ENCODE assay signal across 17 cellular contexts in genomic region chr6:130111031-130111430, GRCh38.
DNase-seq lines count a peak whose midpoint lies in the region; TF ChIP-seq lines count a peak whose summit lies in the region.
"Had no signal": no experiment of that assay in that cellular context is flagged by ENCODE, and none has a peak within 500 bp of the region (broad histone marks: within the 10 kb centered on the region; RNA-seq: fewer than 3 reads in every experiment).

No MANE protein-coding gene starts in this region.

- peak; percentile 27 for DNase-seq in dermis blood vessel endothelial cell
- DNase-seq in lung microvascular endothelial cell (ENCODE audit: low read depth in 2 of 2): peak; percentile 20 to 31
- no peak for DNase-seq in suprapubic skin (ENCODE audit: low spot score in 2 of 2)
- DNase-seq in HCEC 1CT: no peak
- no peak for DNase-seq in NOMO-1 treated with dmso at 0.1 percent for 144 hours (lab: John Stamatoyannopoulos, UW; ENCODE audit: unreplicated experiment)
- DNase-seq in activated CD4-positive, alpha-beta T cell treated with anti-CD3 and anti-CD28 coated beads, Interleukin-2, amount 50 U/mL, for 48 hours: no peak
- DNase-seq: ACHN; BE2C; Caco-2; CD4-positive, alpha-beta T cell; GDM1; GOT3; H7 had no signal

- H3K9me3 ChIP-seq in HEK293 (ENCODE audit: control insufficient read depth, insufficient read depth, low read depth, low read length) (no peaks in the 10 kb centered on the region), suprapubic skin (no peaks in the 10 kb centered on the region)
- H3K9me3 ChIP-seq: BE2C, Caco-2 had no signal

- TF ChIP-seq EP300 in suprapubic skin (IDR thresholded peaks at IDR 0.05): no peak

- 0 out of 2 replicates have a peak, but pooled peaks cover 3% of the 10 kb centered on the region for H3K4me1 ChIP-seq in HEK293 (ENCODE audit: control insufficient read depth, insufficient read depth, low read length)
- H3K4me1 ChIP-seq in suprapubic skin: no peaks in the 10 kb centered on the region
- H3K4me1 ChIP-seq: Caco-2 had no signal

- POLR2A ChIA-PET in HEK293 (lab: Yijun Ruan, JAX): interaction anchor here (0.6 kb wide), 1 partner anchor 1048 kb away, joined by 4 read pairs; no protein-coding TSS in a partner anchor

- no peak for TF ChIP-seq POLR2A in suprapubic skin (IDR thresholded peaks at IDR 0.05)

- TF ChIP-seq CTCF in HEK293 (tag by site-specific recombination; IDR thresholded peaks at IDR 0.05) (no peak), suprapubic skin (IDR thresholded peaks at IDR 0.05) (no peak)

- 88% methylated on average over 1 of the region's 1 CpG for WGBS in suprapubic skin

- H3K4me3 ChIP-seq in HEK293 (ENCODE audit: low read depth, low read length) (no peak overlapping the region), suprapubic skin (no peak overlapping the region)
- H3K4me3 ChIP-seq: K562 had no signal

- H3K36me3 ChIP-seq in HEK293 (ENCODE audit: control insufficient read depth in 2 of 2, insufficient read depth in 1 of 2, low read length in 2 of 2) (peaks cover 0 to 22% of the 10 kb centered on the region in 2 experiments; a peak in 2 of 3 replicates), suprapubic skin (no peaks in the 10 kb centered on the region)
- H3K36me3 ChIP-seq: BE2C had no signal

- CTCF ChIA-PET in HEK293 (lab: Yijun Ruan, JAX): interaction anchor here (0.5 to 1.4 kb wide), 3 partner anchors 28 to 148 kb away, joined by 3 to 4 read pairs (median 3); no protein-coding TSS in a partner anchor

- no peaks in the 10 kb centered on the region for H3K27me3 ChIP-seq in suprapubic skin
- H3K27me3 ChIP-seq: BE2C had no signal

- H3K27ac ChIP-seq in HEK293 (ENCODE audit: extremely low read depth, low read depth, low read length): no peak overlapping the region
- no peak overlapping the region for H3K27ac ChIP-seq in suprapubic skin
- H3K27ac ChIP-seq: C4-2B had no signal

TF ChIP-seq in HEK293, 187 proteins besides CTCF, POLR2A, EP300 and RAD21:
- TF ChIP-seq ZNF155 (tag by site-specific recombination; IDR thresholded peaks at IDR 0.05): no peak
- peak; percentile 78; the same call in 1 of the 2 replicates for TF ChIP-seq REST (tag by site-specific recombination; IDR thresholded peaks at IDR 0.05)

TF ChIP-seq in PFSK-1, 5 proteins besides CTCF, POLR2A, EP300 and RAD21:
- TF ChIP-seq SIN3A (IDR thresholded peaks at IDR 0.05; ENCODE audit: borderline replicate concordance, insufficient read depth, low read length) (no peak), TAF1 (IDR thresholded peaks at IDR 0.05; ENCODE audit: borderline replicate concordance, insufficient read depth, low read length) (no peak), REST (IDR thresholded peaks at IDR 0.05; ENCODE audit: insufficient read depth in 1 of 2, low read depth in 2 of 2, low read length in 2 of 2) (peak; percentile 8 to 85; a peak in 2 of 4 replicates)
TF ChIP-seq in PFSK-1: peak in this region for 1.

Comparison
In these comparisons a context has a peak if more than half of its experiments do, and no peak if none do; other contexts are left out.
1. DNase-seq: peak in dermis blood vessel endothelial cell (single experiment) and lung microvascular endothelial cell (2 of 2); none in suprapubic skin (0 of 2), HCEC 1CT (single experiment), NOMO-1 treated with dmso at 0.1 percent for 144 hours (single experiment) and activated CD4-positive, alpha-beta T cell treated with anti-CD3 and anti-CD28 coated beads, Interleukin-2, amount 50 U/mL, for 48 hours (0 of 2).